Comparison of ENCODE assay signal across 8 cellular contexts in genomic region chr22:49492756-49493251, GRCh38.
"Had no signal": no experiment of that assay in that cellular context is flagged by ENCODE, and none has a peak within 500 bp of the region (broad histone marks: within the 10 kb centered on the region; RNA-seq: fewer than 3 reads in every experiment).

No MANE protein-coding gene starts in this region.

- H3K4me3 ChIP-seq: GM23338 had no signal

- DNase-seq: H9, HCEC 1CT had no signal

- H3K27ac Mint-ChIP-seq: GM23338, IgD-negative memory B cell had no signal

- H3K4me1 Mint-ChIP-seq: IgD-negative memory B cell had no signal

- H3K4me3 Mint-ChIP-seq: GM23338, H9, IgD-negative memory B cell had no signal

- FAIRE-seq: H1, H54, HepG2 had no signal

- H3K27me3 Mint-ChIP-seq: IgD-negative memory B cell had no signal

- H3K4me2 ChIP-seq: GM23338 had no signal

- H2AFZ ChIP-seq: GM23338 had no signal

- H3K27ac ChIP-seq: HL-60 had no signal
